Comparison of ENCODE assay signal across 1 cellular context in genomic region chr10:133218891-133219290, GRCh38.
TF ChIP-seq lines count a peak whose summit lies in the region.

No MANE protein-coding gene starts in this region.

TF ChIP-seq in SK-N-SH treated with all-trans-retinoic acid at 6 μM for 48 hours, 23 proteins besides CTCF, POLR2A, EP300 and RAD21 (continued from another document):
- TF ChIP-seq POU6F1 (CRISPR knock-in tag; IDR thresholded peaks at IDR 0.05; ENCODE audit: borderline replicate concordance, low read depth) (no peak), ZC3H10 (CRISPR knock-in tag; IDR thresholded peaks at IDR 0.05) (no peak), ISL1 (CRISPR knock-in tag; IDR thresholded peaks at IDR 0.05) (no peak)
- TF ChIP-seq, protein P1, sequence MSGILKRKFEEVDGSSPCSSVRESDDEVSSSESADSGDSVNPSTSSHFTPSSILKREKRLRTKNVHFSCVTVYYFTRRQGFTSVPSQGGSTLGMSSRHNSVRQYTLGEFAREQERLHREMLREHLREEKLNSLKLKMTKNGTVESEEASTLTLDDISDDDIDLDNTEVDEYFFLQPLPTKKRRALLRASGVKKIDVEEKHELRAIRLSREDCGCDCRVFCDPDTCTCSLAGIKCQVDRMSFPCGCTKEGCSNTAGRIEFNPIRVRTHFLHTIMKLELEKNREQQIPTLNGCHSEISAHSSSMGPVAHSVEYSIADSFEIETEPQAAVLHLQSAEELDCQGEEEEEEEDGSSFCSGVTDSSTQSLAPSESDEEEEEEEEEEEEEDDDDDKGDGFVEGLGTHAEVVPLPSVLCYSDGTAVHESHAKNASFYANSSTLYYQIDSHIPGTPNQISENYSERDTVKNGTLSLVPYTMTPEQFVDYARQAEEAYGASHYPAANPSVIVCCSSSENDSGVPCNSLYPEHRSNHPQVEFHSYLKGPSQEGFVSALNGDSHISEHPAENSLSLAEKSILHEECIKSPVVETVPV (CRISPR knock-in tag; IDR thresholded peaks at IDR 0.05): no peak
